17 cellular contexts compared by ENCODE assay signal in genomic region chr6:166714581-166714980, GRCh38.
"Had no signal": no experiment of that assay in that cellular context is flagged by ENCODE, and none has a peak within 500 bp of the region (broad histone marks: within the 10 kb centered on the region; RNA-seq: fewer than 3 reads in every experiment).

No MANE protein-coding gene starts in this region.

- DNase-seq: cortex of kidney; effector memory CD8-positive, alpha-beta T cell; gastrocnemius medialis; immature natural killer cell; kidney; mucosa of descending colon; naive thymus-derived CD8-positive, alpha-beta T cell; small intestine; stimulated activated CD4-positive, alpha-beta T cell treated with anti-CD3 and anti-CD28 coated beads, Interleukin-12 subunit alpha, Interleukin-12 subunit beta, amount 100 ng/mL, for 4 hours; stimulated activated naive CD4-positive, alpha-beta T cell had no signal

- H3K9me3 ChIP-seq: gastrocnemius medialis, mucosa of descending colon, suprapubic skin, thyroid gland, vagina had no signal

- H3K9me3 Mint-ChIP-seq: effector memory CD8-positive, alpha-beta T cell; immature natural killer cell had no signal

- H3K27me3 ChIP-seq: esophagus muscularis mucosa, gastrocnemius medialis, right atrium auricular region, thyroid gland, upper lobe of left lung, vagina had no signal

- H3K4me3 Mint-ChIP-seq: effector memory CD8-positive, alpha-beta T cell; immature natural killer cell; naive thymus-derived CD8-positive, alpha-beta T cell had no signal

- H3K4me1 Mint-ChIP-seq: immature natural killer cell; naive thymus-derived CD8-positive, alpha-beta T cell had no signal

- H3K27ac ChIP-seq: epithelial cell of prostate, esophagus muscularis mucosa, gastrocnemius medialis, right atrium auricular region, suprapubic skin, thyroid gland, upper lobe of left lung, vagina had no signal

- H3K4me1 ChIP-seq: suprapubic skin, thyroid gland, vagina had no signal

- H3K36me3 ChIP-seq: esophagus muscularis mucosa, gastrocnemius medialis, right atrium auricular region, suprapubic skin, thyroid gland, upper lobe of left lung, vagina had no signal

- H3K27ac Mint-ChIP-seq: effector memory CD8-positive, alpha-beta T cell; immature natural killer cell had no signal

- H3K4me3 ChIP-seq: esophagus muscularis mucosa, gastrocnemius medialis, mucosa of descending colon, right atrium auricular region, suprapubic skin, thyroid gland, upper lobe of left lung, vagina had no signal

- ATAC-seq: effector memory CD8-positive, alpha-beta T cell; gastrocnemius medialis; mucosa of descending colon; naive thymus-derived CD8-positive, alpha-beta T cell had no signal
